In genomic region chr18:48893061-48893558, GRCh38 we compare ENCODE assay signal across 29 cellular contexts. TPM values are rescaled to one million over a fixed set of nuclear protein-coding genes. Genes with fewer than 3 reads are reported as not detected.
DNase-seq lines count a peak whose midpoint lies in the region; ATAC-seq, FAIRE-seq and TF ChIP-seq lines count a peak whose summit lies in the region.
"Had no signal": no experiment of that assay in that cellular context is flagged by ENCODE, and none has a peak within 500 bp of the region (broad histone marks: within the 10 kb centered on the region; RNA-seq: fewer than 3 reads in every experiment).

No MANE protein-coding gene starts in this region.

- H3K27me3 ChIP-seq in HepG2 (ENCODE audit: control insufficient read depth in 1 of 2, insufficient read depth in 2 of 2, low read length in 2 of 2): no peaks in the 10 kb centered on the region; a peak in 1 of 5 replicates
- H3K27me3 ChIP-seq in prostate gland (replicated peaks; ENCODE audit: insufficient read depth): no peaks in the 10 kb centered on the region
- H3K27me3 ChIP-seq: dorsolateral prefrontal cortex, esophagus squamous epithelium, foreskin keratinocyte, heart left ventricle, right atrium auricular region had no signal

- no peak for TF ChIP-seq POLR2A in HepG2 (IDR thresholded peaks at IDR 0.05; ENCODE audit: insufficient read depth in 1 of 2, low read depth in 2 of 2, low read length in 2 of 2)
- no peak for TF ChIP-seq POLR2A in prostate gland (IDR thresholded peaks at IDR 0.05)

- no peaks in the 10 kb centered on the region for H3K79me2 ChIP-seq in HepG2 (ENCODE audit: insufficient read depth, low read length)
- H3K79me2 ChIP-seq: parathyroid adenoma had no signal

- intact Hi-C loops in activated T-helper 1 cell treated with anti-CD3 and anti-CD28 coated beads, Interleukin-12 subunit alpha, Interleukin-12 subunit beta, Interleukin-2, Interleukin-4 antibody, amounts not matched to agents 30 ng/mL and 10 ng/mL and 1 ng/mL, durations not matched to agents 14 hours and 24 hours and 36 hours (cut with micrococcal nuclease): no loop called here
- intact Hi-C loops in HepG2 (cut with micrococcal nuclease; ENCODE audit: unreplicated experiment) (loop anchor here (2.0 to 10.0 kb wide), 2 partner anchors 14 to 282 kb away; no protein-coding TSS in a partner anchor), prostate gland (cut with DNase I) (no loop called here)

- CTCF ChIA-PET in HepG2 (lab: Yijun Ruan, JAX; ENCODE audit: low intra/inter-chr PET ratio, low total read pairs): no interaction called here
- CTCF ChIA-PET in activated naive CD4-positive, alpha-beta T cell treated with anti-CD3 and anti-CD28 coated beads, Interleukin-2, amount 10 ng/mL, durations not matched to agents 7 days and 5 days (lab: Charles Lee): interaction anchor here (1.0 to 1.3 kb wide), 2 partner anchors 8 to 20 kb away, joined by 3 read pairs; no protein-coding TSS in a partner anchor

- H3K36me3 ChIP-seq in HepG2 (replicated peaks in 1 of 2; ENCODE audit: control insufficient read depth in 1 of 2, insufficient read depth in 2 of 2, low read length in 2 of 2) (no peaks in the 10 kb centered on the region), prostate gland (no peaks in the 10 kb centered on the region)
- H3K36me3 ChIP-seq: esophagus squamous epithelium, heart left ventricle, lower lobe of right lung, right atrium auricular region, thoracic aorta had no signal

- H3K27ac Mint-ChIP-seq in activated naive CD4-positive, alpha-beta T cell treated with anti-CD3 and anti-CD28 coated beads, Interleukin-2, amount 50 U/mL, for 24 hours: peak overlapping the region; percentile 60
- H3K27ac Mint-ChIP-seq in activated T-helper 1 cell treated with anti-CD3 and anti-CD28 coated beads, Interleukin-12 subunit alpha, Interleukin-12 subunit beta, Interleukin-2, Interleukin-4 antibody, amounts not matched to agents 30 ng/mL and 10 ng/mL and 1 ng/mL, durations not matched to agents 14 hours and 24 hours and 36 hours: peak overlapping the region; percentile 55
- no peak overlapping the region for H3K27ac Mint-ChIP-seq in activated naive CD4-positive, alpha-beta T cell treated with anti-CD3 and anti-CD28 coated beads, Interleukin-2, amount 10 ng/mL, durations not matched to agents 7 days and 5 days
- H3K27ac Mint-ChIP-seq: activated CD8-positive, alpha-beta T cell treated with anti-CD3 and anti-CD28 coated beads for 36 hours had no signal

- no peaks in the 10 kb centered on the region for H3K36me3 Mint-ChIP-seq in activated naive CD4-positive, alpha-beta T cell treated with anti-CD3 and anti-CD28 coated beads, Interleukin-2, amount 50 U/mL, for 24 hours
- H3K36me3 Mint-ChIP-seq in activated T-helper 1 cell treated with anti-CD3 and anti-CD28 coated beads, Interleukin-12 subunit alpha, Interleukin-12 subunit beta, Interleukin-2, Interleukin-4 antibody, amounts not matched to agents 30 ng/mL and 10 ng/mL and 1 ng/mL, durations not matched to agents 14 hours and 24 hours and 36 hours (ENCODE audit: low read depth): no peaks in the 10 kb centered on the region
- no peaks in the 10 kb centered on the region for H3K36me3 Mint-ChIP-seq in activated naive CD4-positive, alpha-beta T cell treated with anti-CD3 and anti-CD28 coated beads, Interleukin-2, amount 10 ng/mL, durations not matched to agents 7 days and 5 days

- H3K4me3 ChIP-seq in HepG2 (replicated peaks in 1 of 3; ENCODE audit: insufficient read depth in 1 of 3, low read depth in 2 of 3, low read length in 3 of 3) (peak overlapping the region; percentile 19 to 60 (median 51); a peak in 5 of 6 replicates), prostate gland (no peak overlapping the region)
- H3K4me3 ChIP-seq: dorsolateral prefrontal cortex, esophagus squamous epithelium, heart left ventricle, lower lobe of right lung, right atrium auricular region, smooth muscle cell, thoracic aorta had no signal

- 13% methylated on average over 9 of the region's 12 CpGs for WGBS in HepG2 (ENCODE audit: low lambda C conversion rate)
- WGBS in prostate gland: 38% methylated on average over 12 of the region's 12 CpGs

- H3K9me3 Mint-ChIP-seq in activated naive CD4-positive, alpha-beta T cell treated with anti-CD3 and anti-CD28 coated beads, Interleukin-2, amount 50 U/mL, for 24 hours: no peaks in the 10 kb centered on the region
- H3K9me3 Mint-ChIP-seq in activated T-helper 1 cell treated with anti-CD3 and anti-CD28 coated beads, Interleukin-12 subunit alpha, Interleukin-12 subunit beta, Interleukin-2, Interleukin-4 antibody, amounts not matched to agents 30 ng/mL and 10 ng/mL and 1 ng/mL, durations not matched to agents 14 hours and 24 hours and 36 hours: no peaks in the 10 kb centered on the region
- no peaks in the 10 kb centered on the region for H3K9me3 Mint-ChIP-seq in activated naive CD4-positive, alpha-beta T cell treated with anti-CD3 and anti-CD28 coated beads, Interleukin-2, amount 10 ng/mL, durations not matched to agents 7 days and 5 days
- H3K9me3 Mint-ChIP-seq: activated CD8-positive, alpha-beta T cell treated with anti-CD3 and anti-CD28 coated beads for 36 hours; nephron progenitor cell; stimulated activated naive CD8-positive, alpha-beta T cell treated with anti-CD3 and anti-CD28 coated beads, Interleukin-15, amount 100 ng/mL, for 72 hours had no signal

- in situ Hi-C loops in HepG2 (cut with HindIII; ENCODE audit: extremely low pct_ligation_motif_present, low pct_unique_long_range_greater_than_20kb): loop anchor here (10.0 kb wide), 1 partner anchor 348 kb away; no protein-coding TSS in a partner anchor

- no peaks in the 10 kb centered on the region for H3K27me3 Mint-ChIP-seq in activated naive CD4-positive, alpha-beta T cell treated with anti-CD3 and anti-CD28 coated beads, Interleukin-2, amount 50 U/mL, for 24 hours
- no peaks in the 10 kb centered on the region for H3K27me3 Mint-ChIP-seq in activated T-helper 1 cell treated with anti-CD3 and anti-CD28 coated beads, Interleukin-12 subunit alpha, Interleukin-12 subunit beta, Interleukin-2, Interleukin-4 antibody, amounts not matched to agents 30 ng/mL and 10 ng/mL and 1 ng/mL, durations not matched to agents 14 hours and 24 hours and 36 hours (ENCODE audit: insufficient read depth)
- peaks cover 25% of the 10 kb centered on the region for H3K27me3 Mint-ChIP-seq in activated naive CD4-positive, alpha-beta T cell treated with anti-CD3 and anti-CD28 coated beads, Interleukin-2, amount 10 ng/mL, durations not matched to agents 7 days and 5 days
- H3K27me3 Mint-ChIP-seq: activated CD8-positive, alpha-beta T cell treated with anti-CD3 and anti-CD28 coated beads for 36 hours; stimulated activated naive CD8-positive, alpha-beta T cell treated with anti-CD3 and anti-CD28 coated beads, Interleukin-15, amount 100 ng/mL, for 72 hours had no signal

- peak; percentile 4 for ATAC-seq in HepG2
- no peak for ATAC-seq in GM21390 (IDR thresholded peaks at IDR 0.05; ENCODE audit: unreplicated experiment)
- ATAC-seq: activated CD8-positive, alpha-beta T cell treated with anti-CD3 and anti-CD28 coated beads for 36 hours; heart left ventricle; stimulated activated naive CD8-positive, alpha-beta T cell treated with anti-CD3 and anti-CD28 coated beads, Interleukin-15, amount 100 ng/mL, for 72 hours had no signal

- TSS peak; percentile 96 for BruUV-seq in HepG2 (replicated peaks; lab: Mats Ljungman, UMichigan)

- FAIRE-seq in HepG2 (lab: Jason Lieb, UNC): no peak
- FAIRE-seq: urothelium cell line had no signal

- POLR2A ChIA-PET in HepG2 (lab: Yijun Ruan, JAX): interaction anchor here (0.9 to 4.2 kb wide), 14 partner anchors 9 to 124 kb away, joined by 3 to 36 read pairs (median 6); no protein-coding TSS in a partner anchor

- TF ChIP-seq EP300 in HepG2 (IDR thresholded peaks at IDR 0.05; ENCODE audit: low read depth in 2 of 2, low read length in 2 of 2) (no peak), HepG2 (CRISPR knock-in tag; IDR thresholded peaks at IDR 0.05; ENCODE audit: borderline replicate concordance) (no peak)

- H3K9ac ChIP-seq in HepG2 (ENCODE audit: insufficient read depth, low read depth, low read length): peak overlapping the region; percentile 67
- H3K9ac ChIP-seq: parathyroid adenoma had no signal

- no peak for TF ChIP-seq CTCF in HepG2 (CRISPR knock-in tag; IDR thresholded peaks at IDR 0.05)
- TF ChIP-seq CTCF in prostate gland (IDR thresholded peaks at IDR 0.05): no peak

- DNase-seq in activated naive CD4-positive, alpha-beta T cell treated with anti-CD3 and anti-CD28 coated beads, Interleukin-2, amount 50 U/mL, for 16 hours: no peak
- no peak for DNase-seq in activated T-helper 1 cell treated with anti-CD3 and anti-CD28 coated beads, Interleukin-12 subunit alpha, Interleukin-12 subunit beta, Interleukin-2, Interleukin-4 antibody, amounts not matched to agents 30 ng/mL and 10 ng/mL and 1 ng/mL, durations not matched to agents 14 hours and 24 hours and 36 hours (ENCODE audit: low spot score)
- no peak for DNase-seq in HepG2 (ENCODE audit: low spot score)
- DNase-seq in prostate gland (ENCODE audit: low spot score): no peak
- DNase-seq in NCI-H1694 (lab: John Stamatoyannopoulos, UW): no peak
- no peak for DNase-seq in activated naive CD4-positive, alpha-beta T cell treated with anti-CD3 and anti-CD28 coated beads, Interleukin-2, amount 10 ng/mL, durations not matched to agents 7 days and 5 days
- DNase-seq: activated CD8-positive, alpha-beta memory T cell treated with anti-CD3 and anti-CD28 coated beads, Interleukin-2, amount 50 U/mL, for 48 hours; activated CD8-positive, alpha-beta T cell treated with anti-CD3 and anti-CD28 coated beads for 36 hours; esophagus squamous epithelium; H7; kidney glomerular epithelial cell; lower lobe of right lung; NCI-H226; NCI-H526 treated with DMSO at 0.1 percent for 48 hours; nephron progenitor cell; stimulated activated CD4-positive, alpha-beta T cell treated with anti-CD3 and anti-CD28 coated beads, Interleukin-2, amount 100 ng/mL, for 24 hours; stimulated activated CD8-positive, alpha-beta memory T cell treated with anti-CD3 and anti-CD28 coated beads, Interleukin-4, amount 100 ng/mL, for 48 hours; stimulated activated naive CD8-positive, alpha-beta T cell treated with anti-CD3 and anti-CD28 coated beads, Interleukin-15, amount 100 ng/mL, for 72 hours had no signal

- peak overlapping the region; percentile 79 for H3K4me2 ChIP-seq in HepG2 (ENCODE audit: low read depth, low read length)
- H3K4me2 ChIP-seq: smooth muscle cell had no signal

- peaks cover 4% of the 10 kb centered on the region for H3K4me1 Mint-ChIP-seq in activated naive CD4-positive, alpha-beta T cell treated with anti-CD3 and anti-CD28 coated beads, Interleukin-2, amount 50 U/mL, for 24 hours
- peaks cover 15% of the 10 kb centered on the region for H3K4me1 Mint-ChIP-seq in activated T-helper 1 cell treated with anti-CD3 and anti-CD28 coated beads, Interleukin-12 subunit alpha, Interleukin-12 subunit beta, Interleukin-2, Interleukin-4 antibody, amounts not matched to agents 30 ng/mL and 10 ng/mL and 1 ng/mL, durations not matched to agents 14 hours and 24 hours and 36 hours (ENCODE audit: low read depth)
- peaks cover 3% of the 10 kb centered on the region for H3K4me1 Mint-ChIP-seq in activated naive CD4-positive, alpha-beta T cell treated with anti-CD3 and anti-CD28 coated beads, Interleukin-2, amount 10 ng/mL, durations not matched to agents 7 days and 5 days

- no peak overlapping the region for H2AFZ ChIP-seq in HepG2 (ENCODE audit: low read length)
- H2AFZ ChIP-seq: parathyroid adenoma had no signal

- TF ChIP-seq RAD21 in HepG2 (CRISPR knock-in tag; IDR thresholded peaks at IDR 0.05): no peak

- H3K9me3 ChIP-seq in HepG2 (ENCODE audit: low read length): no peaks in the 10 kb centered on the region
- H3K9me3 ChIP-seq in prostate gland: no peaks in the 10 kb centered on the region
- H3K9me3 ChIP-seq: esophagus squamous epithelium, heart left ventricle, lower lobe of right lung, right atrium auricular region, thoracic aorta had no signal

- H4K20me1 ChIP-seq in HepG2 (ENCODE audit: insufficient read depth, low read length): no peaks in the 10 kb centered on the region

- H3K4me1 ChIP-seq in HepG2 (ENCODE audit: insufficient read depth, low read length): peaks cover 94% of the 10 kb centered on the region
- H3K4me1 ChIP-seq in prostate gland (replicated peaks): peaks cover 18% of the 10 kb centered on the region
- H3K4me1 ChIP-seq: parathyroid adenoma had no signal

- no peak overlapping the region for H3K4me3 Mint-ChIP-seq in activated naive CD4-positive, alpha-beta T cell treated with anti-CD3 and anti-CD28 coated beads, Interleukin-2, amount 50 U/mL, for 24 hours
- H3K4me3 Mint-ChIP-seq in activated T-helper 1 cell treated with anti-CD3 and anti-CD28 coated beads, Interleukin-12 subunit alpha, Interleukin-12 subunit beta, Interleukin-2, Interleukin-4 antibody, amounts not matched to agents 30 ng/mL and 10 ng/mL and 1 ng/mL, durations not matched to agents 14 hours and 24 hours and 36 hours: no peak overlapping the region
- H3K4me3 Mint-ChIP-seq in activated naive CD4-positive, alpha-beta T cell treated with anti-CD3 and anti-CD28 coated beads, Interleukin-2, amount 10 ng/mL, durations not matched to agents 7 days and 5 days: no peak overlapping the region
- H3K4me3 Mint-ChIP-seq: activated CD8-positive, alpha-beta T cell treated with anti-CD3 and anti-CD28 coated beads for 36 hours; nephron progenitor cell; stimulated activated naive CD8-positive, alpha-beta T cell treated with anti-CD3 and anti-CD28 coated beads, Interleukin-15, amount 100 ng/mL, for 72 hours had no signal

- H3K27ac ChIP-seq in HepG2 (ENCODE audit: extremely low read length, insufficient read depth, low read length) (peak overlapping the region; percentile 87), prostate gland (peak overlapping the region; percentile 58 to 63)
- H3K27ac ChIP-seq: foreskin keratinocyte, heart left ventricle, HL-60, lower lobe of right lung, parathyroid adenoma, right atrium auricular region, thoracic aorta had no signal

RNA-seq across cellular contexts. Expression of gene SMAD7, which starts 57.7 kb away (rescaled TPM):
- total RNA-seq in activated T-helper 1 cell treated with anti-CD3 and anti-CD28 coated beads, Interleukin-12 subunit alpha, Interleukin-12 subunit beta, Interleukin-2, Interleukin-4 antibody, amounts not matched to agents 30 ng/mL and 10 ng/mL and 1 ng/mL, durations not matched to agents 14 hours and 24 hours and 36 hours: 26.7 and 26.8 TPM in 2 replicates
- total RNA-seq in HepG2 (2016; rRNA removed; fragmentation: Illumina TruSeq; extraction: Trizol) (18.7 and 24.7 TPM in 2 replicates), prostate gland (10 to 100 TPM; 29.3 to 31.0 TPM)
- total RNA-seq in HepG2 (2016; cell fraction: cytosol; rRNA removed; fragmentation: Illumina TruSeq; extraction: Trizol; ENCODE audit: low read depth): 3.3 TPM in 2 replicates
- total RNA-seq in HepG2 (2016; cell fraction: insoluble cytoplasmic fraction; rRNA removed; fragmentation: Illumina TruSeq; extraction: Trizol): 17.7 and 26.0 TPM in 2 replicates
- total RNA-seq in HepG2 (2016; cell fraction: membrane; rRNA removed; fragmentation: Illumina TruSeq; extraction: Trizol): 12.5 and 14.2 TPM in 2 replicates
- 22.7 and 23.8 TPM in 2 replicates for total RNA-seq in HepG2 (2016; cell fraction: nucleus; rRNA removed; fragmentation: Illumina TruSeq; extraction: Trizol)
- polyA plus RNA-seq in HepG2 (2011; rRNA removed): 15.8 and 17.4 TPM in 2 replicates
- polyA plus RNA-seq in HepG2 (2011; cell fraction: cytosol; rRNA removed): 15.1 and 16.9 TPM in 2 replicates
- 16.5 and 25.6 TPM in 2 replicates for polyA plus RNA-seq in HepG2 (2011; cell fraction: nucleus; rRNA removed)
- polyA plus RNA-seq in HepG2 (2012): 5.6 and 8.5 TPM in 2 replicates
- 1.4 and 2.1 TPM in 2 replicates for polyA plus RNA-seq in HepG2 (2016; cell fraction: cytosol; fragmentation: Illumina TruSeq; extraction: Trizol; ENCODE audit: low read depth)
- polyA plus RNA-seq in HepG2 (2016; cell fraction: insoluble cytoplasmic fraction; fragmentation: Illumina TruSeq; extraction: Trizol; ENCODE audit: low read depth): 15.7 and 17.1 TPM in 2 replicates
- 4.9 TPM in 2 replicates for polyA plus RNA-seq in HepG2 (2016; cell fraction: membrane; fragmentation: Illumina TruSeq; extraction: Trizol; ENCODE audit: low read depth)
- 40.0 and 43.9 TPM in 2 replicates for polyA plus RNA-seq in HepG2 (2016; cell fraction: nucleus; fragmentation: Illumina TruSeq; extraction: Trizol; ENCODE audit: insufficient read depth, low read depth)
- 38.7 and 47.8 TPM in 2 replicates for polyA minus RNA-seq in HepG2 (2011; rRNA and poly(A)+ RNA removed; ENCODE audit: low replicate concordance)
- polyA minus RNA-seq in HepG2 (2011; cell fraction: cytosol; rRNA and poly(A)+ RNA removed): 11.5 and 17.8 TPM in 2 replicates
- 14.8 and 26.3 TPM in 2 replicates for polyA minus RNA-seq in HepG2 (2011; cell fraction: nucleus; rRNA and poly(A)+ RNA removed)

Comparison
In these comparisons a context has a peak if more than half of its experiments do, and no peak if none do; other contexts are left out.
1. H3K4me3 ChIP-seq: peak in HepG2 (3 of 3); none in prostate gland (0 of 2).